ENCODE assay signal across 8 cellular contexts in genomic region chr5:147857302-147858129, GRCh38. TPM values are rescaled to one million over a fixed set of nuclear protein-coding genes. Genes with fewer than 3 reads are reported as not detected.
DNase-seq lines count a peak whose midpoint lies in the region; ATAC-seq and TF ChIP-seq lines count a peak whose summit lies in the region.

No MANE protein-coding gene starts in this region.

- no peak overlapping the region for H3K9ac ChIP-seq in NT2/D1 (ENCODE audit: insufficient read length, low read depth)

- peaks cover 2% of the 10 kb centered on the region for H3K4me1 ChIP-seq in NT2/D1 (ENCODE audit: insufficient read depth, insufficient read length)
- no peaks in the 10 kb centered on the region for H3K4me1 ChIP-seq in left ventricle myocardium inferior

- peak; percentile 20 for DNase-seq in Caki2 (ENCODE audit: low read depth)
- peak; percentile 60 for DNase-seq in NT2/D1 (ENCODE audit: low read depth, low spot score)
- DNase-seq in activated naive CD8-positive, alpha-beta T cell treated with anti-CD3 and anti-CD28 coated beads, Interleukin-2, amount 10 ng/mL, durations not matched to agents 7 days and 5 days: peak; percentile 27
- no peak for DNase-seq in left ventricle myocardium inferior
- DNase-seq in retinal pigment epithelial cell (ENCODE audit: low read depth): peak; percentile 27

- H3K27me3 Mint-ChIP-seq in activated naive CD8-positive, alpha-beta T cell treated with anti-CD3 and anti-CD28 coated beads, Interleukin-2, amount 10 ng/mL, durations not matched to agents 7 days and 5 days: peaks cover 6% of the 10 kb centered on the region

- peaks cover 3% of the 10 kb centered on the region for H3K4me1 Mint-ChIP-seq in activated naive CD8-positive, alpha-beta T cell treated with anti-CD3 and anti-CD28 coated beads, Interleukin-2, amount 10 ng/mL, durations not matched to agents 7 days and 5 days

- no peak overlapping the region for H3K27ac ChIP-seq in left ventricle myocardium inferior (replicated peaks)

- H3K4me3 Mint-ChIP-seq in activated naive CD8-positive, alpha-beta T cell treated with anti-CD3 and anti-CD28 coated beads, Interleukin-2, amount 10 ng/mL, durations not matched to agents 7 days and 5 days: no peak overlapping the region

- no peak overlapping the region for H3K27ac Mint-ChIP-seq in activated naive CD8-positive, alpha-beta T cell treated with anti-CD3 and anti-CD28 coated beads, Interleukin-2, amount 10 ng/mL, durations not matched to agents 7 days and 5 days

- H3K36me3 Mint-ChIP-seq in activated naive CD8-positive, alpha-beta T cell treated with anti-CD3 and anti-CD28 coated beads, Interleukin-2, amount 10 ng/mL, durations not matched to agents 7 days and 5 days: no peaks in the 10 kb centered on the region

- no peaks in the 10 kb centered on the region for H3K27me3 ChIP-seq in NT2/D1 (ENCODE audit: insufficient read depth, insufficient read length)
- peaks cover 7% of the 10 kb centered on the region for H3K27me3 ChIP-seq in left ventricle myocardium inferior (ENCODE audit: low read depth)

- H3K4me3 ChIP-seq in NT2/D1 (ENCODE audit: insufficient read length, low read depth) (no peak overlapping the region), left ventricle myocardium inferior (no peak overlapping the region), retinal pigment epithelial cell (ENCODE audit: low read length) (no peak overlapping the region)

- in situ Hi-C loops in Caki2 (cut with HindIII; ENCODE audit: low pct_unique_long_range_greater_than_20kb, low sequenced_read_pairs): no loop called here

- ATAC-seq in GM18870 (IDR thresholded peaks at IDR 0.05; ENCODE audit: unreplicated experiment): peak; percentile 83
- ATAC-seq in HG03139 (IDR thresholded peaks at IDR 0.05; ENCODE audit: unreplicated experiment): peak; percentile 76
- peak; percentile 30 for ATAC-seq in activated naive CD8-positive, alpha-beta T cell treated with anti-CD3 and anti-CD28 coated beads, Interleukin-2, amount 10 ng/mL, durations not matched to agents 7 days and 5 days (ENCODE audit: low read depth)
- ATAC-seq in HG02840 (IDR thresholded peaks at IDR 0.05; ENCODE audit: low FRiP score, unreplicated experiment): no peak

- POLR2A ChIA-PET in activated naive CD8-positive, alpha-beta T cell treated with anti-CD3 and anti-CD28 coated beads, Interleukin-2, amount 10 ng/mL, durations not matched to agents 7 days and 5 days (lab: Charles Lee): no interaction called here

- no peaks in the 10 kb centered on the region for H3K36me3 ChIP-seq in NT2/D1 (ENCODE audit: insufficient read depth, insufficient read length, low read length)
- H3K36me3 ChIP-seq in left ventricle myocardium inferior: no peaks in the 10 kb centered on the region

- TF ChIP-seq CTCF in left ventricle myocardium inferior (IDR thresholded peaks at IDR 0.05; ENCODE audit: borderline replicate concordance) (peak; percentile 87), retinal pigment epithelial cell (conservative IDR thresholded peaks at IDR 0.05; ENCODE audit: low read depth, low read length) (peak; percentile 83)

- intact Hi-C loops in left ventricle myocardium inferior (cut with micrococcal nuclease): no loop called here

- no peaks in the 10 kb centered on the region for H3K9me3 ChIP-seq in NT2/D1 (ENCODE audit: insufficient read depth, low read length)
- H3K9me3 ChIP-seq in left ventricle myocardium inferior (replicated peaks): no peaks in the 10 kb centered on the region

- no peaks in the 10 kb centered on the region for H3K9me3 Mint-ChIP-seq in activated naive CD8-positive, alpha-beta T cell treated with anti-CD3 and anti-CD28 coated beads, Interleukin-2, amount 10 ng/mL, durations not matched to agents 7 days and 5 days

RNA-seq across cellular contexts. Expression of gene SCGB3A2, which starts 21.0 kb away (rescaled TPM):
- total RNA-seq in Caki2 (2014; rRNA removed; shearing (Covaris generic); ENCODE audit: low replicate concordance): not detected in 2 replicates
- not detected for total RNA-seq in activated naive CD8-positive, alpha-beta T cell treated with anti-CD3 and anti-CD28 coated beads, Interleukin-2, amount 10 ng/mL, durations not matched to agents 7 days and 5 days
- not detected for total RNA-seq in left ventricle myocardium inferior

RNA-seq across cellular contexts. Expression of gene SPINK1, which starts 26.0 kb away (rescaled TPM):
- not detected in 2 replicates for total RNA-seq in Caki2 (2014; rRNA removed; shearing (Covaris generic); ENCODE audit: low replicate concordance)
- not detected for total RNA-seq in activated naive CD8-positive, alpha-beta T cell treated with anti-CD3 and anti-CD28 coated beads, Interleukin-2, amount 10 ng/mL, durations not matched to agents 7 days and 5 days
- total RNA-seq in left ventricle myocardium inferior: 1.2 TPM

RNA-seq across cellular contexts. Expression of gene C5orf46, which starts 48.8 kb away (rescaled TPM):
- total RNA-seq in Caki2 (2014; rRNA removed; shearing (Covaris generic); ENCODE audit: low replicate concordance): not detected in 2 replicates
- not detected for total RNA-seq in activated naive CD8-positive, alpha-beta T cell treated with anti-CD3 and anti-CD28 coated beads, Interleukin-2, amount 10 ng/mL, durations not matched to agents 7 days and 5 days
- 12.0 TPM for total RNA-seq in left ventricle myocardium inferior

Comparison
In these comparisons a context has a peak if more than half of its experiments do, and no peak if none do; other contexts are left out.
1. RNA of gene C5orf46, which starts 48.8 kb away (total RNA-seq): 12.0 TPM in left ventricle myocardium inferior (single experiment); not detected in Caki2 and not detected in activated naive CD8-positive, alpha-beta T cell treated with anti-CD3 and anti-CD28 coated beads, Interleukin-2, amount 10 ng/mL, durations not matched to agents 7 days and 5 days; every median in the first group is over 10 times any median in the second.